ENCODE assay signal across 20 cellular contexts in genomic region chr5:93887678-93888077, GRCh38.
"Had no signal": no experiment of that assay in that cellular context is flagged by ENCODE, and none has a peak within 500 bp of the region (broad histone marks: within the 10 kb centered on the region; RNA-seq: fewer than 3 reads in every experiment).

No MANE protein-coding gene starts in this region.

- H3K4me1 ChIP-seq: colonic mucosa, foreskin keratinocyte had no signal

- H3K36me3 Mint-ChIP-seq: mesothelial cell of epicardium had no signal

- H3K4me3 ChIP-seq: body of pancreas, colonic mucosa, lung, psoas muscle had no signal

- H3K36me3 ChIP-seq: colonic mucosa, tibial nerve had no signal

- H3K9me3 Mint-ChIP-seq: activated CD4-positive, alpha-beta T cell treated with anti-CD3 and anti-CD28 coated beads, Interleukin-2, amount 10 ng/mL, durations not matched to agents 24 days and 14 days; activated CD8-positive, alpha-beta T cell treated with anti-CD3 and anti-CD28 coated beads for 36 hours; activated naive CD4-positive, alpha-beta T cell treated with anti-CD3 and anti-CD28 coated beads for 36 hours; mesothelial cell of epicardium had no signal

- DNase-seq: activated CD4-positive, CD25-positive, alpha-beta regulatory T cell; activated CD8-positive, alpha-beta T cell treated with anti-CD3 and anti-CD28 coated beads for 36 hours; activated naive CD4-positive, alpha-beta T cell treated with anti-CD3 and anti-CD28 coated beads for 36 hours; activated T-cell treated with anti-CD3 and anti-CD28 coated beads, Interleukin-2, amount 50 U/mL, for 1 hour; body of pancreas; central memory CD4-positive, alpha-beta T cell; colonic mucosa; foreskin keratinocyte; hippocampal formation; left colon; psoas muscle; right cardiac atrium; stimulated activated CD4-positive, alpha-beta T cell treated with anti-CD3 and anti-CD28 coated beads, Interleukin-2, amount 100 ng/mL, for 24 hours; stimulated activated naive CD8-positive, alpha-beta T cell treated with anti-CD3 and anti-CD28 coated beads, Interleukin-15, Interleukin-2, amounts not matched to agents 100 U/mL and 50 U/mL, for 24 hours; substantia nigra; T-helper 9 cell had no signal

- H3K27ac ChIP-seq: body of pancreas, colonic mucosa, foreskin keratinocyte, psoas muscle had no signal

- H3K27me3 ChIP-seq: body of pancreas, colonic mucosa, foreskin keratinocyte, tibial nerve had no signal

- H3K9me3 ChIP-seq: body of pancreas, colonic mucosa, psoas muscle, tibial nerve had no signal

- H3K27ac Mint-ChIP-seq: activated CD8-positive, alpha-beta T cell treated with anti-CD3 and anti-CD28 coated beads for 36 hours; mesothelial cell of epicardium had no signal

- H3K27me3 Mint-ChIP-seq: activated CD4-positive, alpha-beta T cell treated with anti-CD3 and anti-CD28 coated beads, Interleukin-2, amount 10 ng/mL, durations not matched to agents 24 days and 14 days; activated CD8-positive, alpha-beta T cell treated with anti-CD3 and anti-CD28 coated beads for 36 hours had no signal

- H3K4me3 Mint-ChIP-seq: activated naive CD4-positive, alpha-beta T cell treated with anti-CD3 and anti-CD28 coated beads for 36 hours; mesothelial cell of epicardium had no signal
